ENCODE assay signal across 28 cellular contexts in the genomic region with DNA sequence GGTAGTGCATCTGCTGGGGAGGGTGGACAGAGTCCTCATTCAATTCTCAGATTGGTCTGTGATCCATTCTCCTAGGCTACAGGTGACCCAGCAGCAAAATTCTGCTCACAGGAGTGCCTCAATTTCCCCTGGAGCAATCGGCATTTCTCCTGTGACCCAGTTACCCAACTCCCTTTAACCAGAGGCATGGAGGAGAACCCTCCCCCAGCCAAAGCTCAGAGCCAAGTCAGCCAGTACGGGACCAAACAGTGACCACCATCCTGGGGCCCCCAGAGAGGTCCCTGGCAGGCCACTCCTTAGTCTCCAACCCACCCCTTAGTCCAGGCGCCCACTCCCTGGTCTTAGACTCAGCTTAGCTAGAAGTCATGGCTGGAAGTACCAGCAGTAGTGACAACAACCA.
"Had no signal": no experiment of that assay in that cellular context is flagged by ENCODE, and none has a peak within 500 bp of the region (broad histone marks: within the 10 kb centered on the region; RNA-seq: fewer than 3 reads in every experiment).

No MANE protein-coding gene starts in this region.

- H3K4me1 ChIP-seq: psoas muscle, right lobe of liver, sigmoid colon, thyroid gland, tibial nerve, upper lobe of left lung had no signal

- H3K4me3 Mint-ChIP-seq: naive thymus-derived CD8-positive, alpha-beta T cell; natural killer cell treated with Interleukin-12 subunit alpha and Interleukin-12 subunit beta and Interleukin-15 and Interleukin-18, amount 100 ng/mL, for 72 hours; nephron progenitor cell; neural crest cell; stimulated activated effector memory CD8-positive, alpha-beta T cell treated with anti-CD3 and anti-CD28 coated beads, Interleukin-12 subunit alpha, Interleukin-12 subunit beta, amount 100 ng/mL, for 72 hours; stimulated activated naive B cell treated with anti-CD40 and anti-IgM and Interleukin-4, amounts not matched to agents 10 μg/mL and 1 μg/mL and 100 μg/mL, for 72 hours; stimulated activated naive CD8-positive, alpha-beta T cell treated with anti-CD3 and anti-CD28 coated beads, Interleukin-15, Interleukin-2, amounts not matched to agents 100 ng/mL and 50 ng/mL, for 24 hours had no signal

- H3K36me3 ChIP-seq: ovary, right lobe of liver, sigmoid colon, thoracic aorta, thyroid gland, tibial nerve had no signal

- H3K27me3 ChIP-seq: neutrophil, ovary, right lobe of liver, sigmoid colon, stomach, thyroid gland, tibial nerve, upper lobe of left lung had no signal

- H3K27me3 Mint-ChIP-seq: natural killer cell treated with Interleukin-12 subunit alpha and Interleukin-12 subunit beta and Interleukin-15 and Interleukin-18, amount 100 ng/mL, for 72 hours; stimulated activated naive B cell treated with anti-CD40 and anti-IgM and Interleukin-4, amounts not matched to agents 10 μg/mL and 1 μg/mL and 100 μg/mL, for 72 hours; stimulated activated naive CD8-positive, alpha-beta T cell treated with anti-CD3 and anti-CD28 coated beads, Interleukin-15, Interleukin-2, amounts not matched to agents 100 ng/mL and 50 ng/mL, for 24 hours had no signal

- H3K9me3 ChIP-seq: neutrophil, ovary, psoas muscle, right lobe of liver, sigmoid colon, stomach, thoracic aorta, thyroid gland, upper lobe of left lung had no signal

- H3K36me3 Mint-ChIP-seq: natural killer cell treated with Interleukin-12 subunit alpha and Interleukin-12 subunit beta and Interleukin-15 and Interleukin-18, amount 100 ng/mL, for 72 hours; stimulated activated effector memory CD8-positive, alpha-beta T cell treated with anti-CD3 and anti-CD28 coated beads, Interleukin-12 subunit alpha, Interleukin-12 subunit beta, amount 100 ng/mL, for 72 hours; stimulated activated naive B cell treated with anti-CD40 and anti-IgM and Interleukin-4, amounts not matched to agents 10 μg/mL and 1 μg/mL and 100 μg/mL, for 72 hours had no signal

- H3K4me3 ChIP-seq: ovary, psoas muscle, right lobe of liver, sigmoid colon, stomach, thoracic aorta, thyroid gland, tibial nerve, upper lobe of left lung had no signal

- H3K27ac Mint-ChIP-seq: naive thymus-derived CD8-positive, alpha-beta T cell; natural killer cell treated with Interleukin-12 subunit alpha and Interleukin-12 subunit beta and Interleukin-15 and Interleukin-18, amount 100 ng/mL, for 72 hours; progenitor cell of endocrine pancreas; stimulated activated effector memory CD8-positive, alpha-beta T cell treated with anti-CD3 and anti-CD28 coated beads, Interleukin-12 subunit alpha, Interleukin-12 subunit beta, amount 100 ng/mL, for 72 hours; stimulated activated naive B cell treated with anti-CD40 and anti-IgM and Interleukin-4, amounts not matched to agents 10 μg/mL and 1 μg/mL and 100 μg/mL, for 72 hours; stimulated activated naive CD8-positive, alpha-beta T cell treated with anti-CD3 and anti-CD28 coated beads, Interleukin-15, Interleukin-2, amounts not matched to agents 100 ng/mL and 50 ng/mL, for 24 hours had no signal

- H3K4me1 Mint-ChIP-seq: neural crest cell; stimulated activated effector memory CD8-positive, alpha-beta T cell treated with anti-CD3 and anti-CD28 coated beads, Interleukin-12 subunit alpha, Interleukin-12 subunit beta, amount 100 ng/mL, for 72 hours; stimulated activated naive B cell treated with anti-CD40 and anti-IgM and Interleukin-4, amounts not matched to agents 10 μg/mL and 1 μg/mL and 100 μg/mL, for 72 hours had no signal

- DNase-seq: naive thymus-derived CD8-positive, alpha-beta T cell; nephron progenitor cell; nucleus accumbens; ovary; posterior cingulate gyrus; psoas muscle; right cardiac atrium; right lobe of liver; sigmoid colon; small intestine; stimulated activated CD4-positive, alpha-beta T cell treated with anti-CD3 and anti-CD28 coated beads, Interleukin-15, amount 100 ng/mL, for 24 hours; stimulated activated CD4-positive, alpha-beta T cell treated with anti-CD3 and anti-CD28 coated beads, Interleukin-2, amount 100 ng/mL, for 24 hours; stimulated activated CD4-positive, alpha-beta T cell treated with anti-CD3 and anti-CD28 coated beads, Interleukin-2, amount 100 ng/mL, for 48 hours; stimulated activated CD4-positive, alpha-beta T cell treated with anti-CD3 and anti-CD28 coated beads, Interleukin-4, amount 100 ng/mL, for 24 hours; stimulated activated naive B cell treated with anti-CD40 and anti-IgM and Interleukin-4, amounts not matched to agents 10 μg/mL and 1 μg/mL and 100 μg/mL, for 72 hours; stimulated activated naive CD4-positive, alpha-beta T cell treated with Interleukin-2 at 50 U/mL for 16 hours; stomach; thyroid gland had no signal

- H3K27ac ChIP-seq: neutrophil, ovary, parathyroid adenoma, psoas muscle, right lobe of liver, sigmoid colon, stomach, thoracic aorta, thyroid gland, tibial nerve, upper lobe of left lung had no signal

- H3K9me3 Mint-ChIP-seq: natural killer cell treated with Interleukin-12 subunit alpha and Interleukin-12 subunit beta and Interleukin-15 and Interleukin-18, amount 100 ng/mL, for 72 hours; neural crest cell; stimulated activated effector memory CD8-positive, alpha-beta T cell treated with anti-CD3 and anti-CD28 coated beads, Interleukin-12 subunit alpha, Interleukin-12 subunit beta, amount 100 ng/mL, for 72 hours had no signal
